ENCODE assay signal across 14 cellular contexts in the genomic region with DNA sequence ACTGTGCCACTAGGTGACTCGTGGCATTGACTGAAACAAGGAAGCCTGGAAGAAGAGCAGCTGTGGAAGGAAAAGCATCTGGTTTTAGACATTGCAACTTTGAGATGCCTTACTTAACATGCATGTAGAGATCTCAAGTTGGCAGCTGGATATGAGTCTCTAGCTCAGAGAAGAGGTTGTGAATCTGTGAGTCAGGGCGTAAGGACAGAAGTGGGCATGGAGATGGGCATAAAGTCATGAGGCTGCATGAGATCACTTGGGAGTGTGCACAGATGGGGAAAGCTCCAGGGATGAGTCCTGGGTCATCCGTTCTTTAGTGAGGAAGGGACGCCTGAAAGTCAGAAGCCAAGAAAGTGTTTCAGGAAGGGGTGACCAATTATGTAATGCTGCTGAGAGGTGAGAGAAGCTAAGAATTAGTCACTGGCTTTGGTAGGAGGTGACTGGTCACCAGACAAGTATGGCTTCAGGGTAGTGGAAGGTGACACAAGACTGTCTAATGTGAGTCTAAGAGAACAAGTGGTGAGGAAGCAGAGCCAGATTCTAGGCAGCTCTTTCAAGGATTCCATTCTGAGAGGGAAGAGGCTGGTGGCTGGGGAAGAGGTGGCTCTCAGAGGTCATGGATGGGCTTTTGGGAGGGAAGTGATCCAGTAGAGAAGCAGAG. TPM values are rescaled to one million over a fixed set of nuclear protein-coding genes. Genes with fewer than 3 reads are reported as not detected.
DNase-seq lines count a peak whose midpoint lies in the region; ATAC-seq and TF ChIP-seq lines count a peak whose summit lies in the region.
"Had no signal": no experiment of that assay in that cellular context is flagged by ENCODE, and none has a peak within 500 bp of the region (broad histone marks: within the 10 kb centered on the region; RNA-seq: fewer than 3 reads in every experiment).

No MANE protein-coding gene starts in this region.

- H3K36me3 Mint-ChIP-seq in MCF 10A (ENCODE audit: insufficient read depth, unreplicated experiment) (peaks cover 82% of the 10 kb centered on the region), T-cell (peaks cover 47% of the 10 kb centered on the region), glutamatergic neuron (ENCODE audit: unreplicated experiment) (no peaks in the 10 kb centered on the region)
- H3K36me3 Mint-ChIP-seq in activated CD4-positive, alpha-beta memory T cell treated with anti-CD3 and anti-CD28 coated beads for 36 hours, result peaks cover 61% of the 10 kb centered on the region

- BruUV-seq in MCF 10A (replicated peaks; lab: Mats Ljungman, UMichigan), result no TSS peak

- no peaks in the 10 kb centered on the region for H3K79me2 ChIP-seq in fibroblast of lung (ENCODE audit: control insufficient read depth, insufficient read depth, low read length)

- POLR2A ChIA-PET in MCF 10A (lab: Yijun Ruan, JAX), result interaction anchor here (0.6 to 5.2 kb wide), 15 partner anchors 9 to 176 kb away, joined by 3 to 25 read pairs (median 5); a partner anchor contains a TSS
- POLR2A ChIA-PET in activated CD4-positive, alpha-beta memory T cell treated with anti-CD3 and anti-CD28 coated beads for 36 hours (lab: Charles Lee), result interaction anchor here (1.1 to 2.0 kb wide), 3 partner anchors 12 to 28 kb away, joined by 3 to 6 read pairs (median 6); a partner anchor contains a TSS
- POLR2A ChIA-PET in T-cell (lab: Charles Lee), result interaction anchor here in 1 of 2 donors (0.6 kb wide), 2 partner anchors 51 to 172 kb away, joined by 5 read pairs; no protein-coding TSS in a partner anchor

- no peaks in the 10 kb centered on the region for H3K27me3 Mint-ChIP-seq in MCF 10A (ENCODE audit: insufficient read depth, unreplicated experiment)
- H3K27me3 Mint-ChIP-seq in activated CD4-positive, alpha-beta memory T cell treated with anti-CD3 and anti-CD28 coated beads for 36 hours, result no peaks in the 10 kb centered on the region
- H3K27me3 Mint-ChIP-seq in T-cell, result no peaks in the 10 kb centered on the region
- H3K27me3 Mint-ChIP-seq in glutamatergic neuron (ENCODE audit: unreplicated experiment), result peaks cover 4% of the 10 kb centered on the region

- TF ChIP-seq CTCF in MCF 10A (IDR thresholded peaks at IDR 0.05; ENCODE audit: unreplicated experiment) (no peak), breast epithelium (IDR thresholded peaks at IDR 0.05) (no peak), fibroblast of lung (conservative IDR thresholded peaks at IDR 0.05 in 1 of 2, IDR thresholded peaks at IDR 0.05 in 1 of 2; ENCODE audit: low read depth in 1 of 2, low read length in 2 of 2) (no peak), glutamatergic neuron (IDR thresholded peaks at IDR 0.05; ENCODE audit: partially characterized antibody, unreplicated experiment) (no peak)

- no peaks in the 10 kb centered on the region for H3K4me1 ChIP-seq in breast epithelium
- H3K4me1 ChIP-seq in fibroblast of lung (ENCODE audit: control insufficient read depth, extremely low read depth, insufficient read depth, low read length), result peaks cover 2% of the 10 kb centered on the region

- H3K36me3 ChIP-seq in breast epithelium (no peaks in the 10 kb centered on the region), fibroblast of lung (ENCODE audit: control insufficient read depth, insufficient read depth, low read length) (peaks cover 38% of the 10 kb centered on the region)

- H3K9me3 ChIP-seq in breast epithelium (no peaks in the 10 kb centered on the region), fibroblast of lung (ENCODE audit: control insufficient read depth, insufficient read depth, low read depth, low read length) (no peaks in the 10 kb centered on the region)
- H3K9me3 ChIP-seq: gastroesophageal sphincter had no signal

- no peak overlapping the region for H3K9ac ChIP-seq in fibroblast of lung (ENCODE audit: insufficient read depth, low read length)

- ATAC-seq in T-cell (replicated peaks in 1 of 4), result no peak
- no peak for ATAC-seq in HG02938 (IDR thresholded peaks at IDR 0.05; ENCODE audit: unreplicated experiment)
- ATAC-seq: CD8-positive, alpha-beta T cell; gastroesophageal sphincter had no signal

- no peak for TF ChIP-seq POLR2A in breast epithelium (IDR thresholded peaks at IDR 0.05)

- no peaks in the 10 kb centered on the region for H3K9me3 Mint-ChIP-seq in MCF 10A (ENCODE audit: unreplicated experiment)
- H3K9me3 Mint-ChIP-seq in activated CD4-positive, alpha-beta memory T cell treated with anti-CD3 and anti-CD28 coated beads for 36 hours, result no peaks in the 10 kb centered on the region
- H3K9me3 Mint-ChIP-seq in T-cell, result no peaks in the 10 kb centered on the region
- peaks cover 9% of the 10 kb centered on the region for H3K9me3 Mint-ChIP-seq in glutamatergic neuron (ENCODE audit: unreplicated experiment)
- H3K9me3 Mint-ChIP-seq: CD8-positive, alpha-beta T cell had no signal

- H3K4me1 Mint-ChIP-seq in MCF 10A (ENCODE audit: insufficient read depth, unreplicated experiment), result peaks cover 13% of the 10 kb centered on the region
- H3K4me1 Mint-ChIP-seq in activated CD4-positive, alpha-beta memory T cell treated with anti-CD3 and anti-CD28 coated beads for 36 hours (ENCODE audit: low read depth), result peaks cover 13% of the 10 kb centered on the region
- peaks cover 0 to 8% (median 3%) of the 10 kb centered on the region in 3 donors for H3K4me1 Mint-ChIP-seq in T-cell
- H3K4me1 Mint-ChIP-seq in glutamatergic neuron (ENCODE audit: low read depth, unreplicated experiment), result peaks cover 2% of the 10 kb centered on the region

- DNase-seq in MCF 10A (ENCODE audit: unreplicated experiment) (peak; percentile 18), breast epithelium (ENCODE audit: low spot score in 2 of 2) (no peak), fibroblast of lung (ENCODE audit: low read depth in 2 of 2) (peak in 1 of 2 donors; percentile 31), hypothalamus (lab: John Stamatoyannopoulos, UW) (no peak), T-cell (no peak), glutamatergic neuron (no peak)
- no peak for DNase-seq in activated CD4-positive, alpha-beta memory T cell treated with anti-CD3 and anti-CD28 coated beads for 36 hours
- DNase-seq: CD8-positive, alpha-beta T cell; left cardiac atrium; NCI-H526; stimulated activated CD4-positive, alpha-beta T cell treated with anti-CD3 and anti-CD28 coated beads, Interleukin-2, amount 100 ng/mL, for 24 hours had no signal

- no peak overlapping the region for H2AFZ ChIP-seq in fibroblast of lung (ENCODE audit: low read length)

- no peak overlapping the region for H3K4me2 ChIP-seq in fibroblast of lung (ENCODE audit: extremely low read depth, insufficient read depth, low read length)

- H3K4me3 ChIP-seq in breast epithelium, result no peak overlapping the region
- H3K4me3 ChIP-seq in fibroblast of lung (replicated peaks in 1 of 4; ENCODE audit: control extremely low read depth in 1 of 4, insufficient read depth in 1 of 4, low read depth in 3 of 4, low read length in 4 of 4), result no peak overlapping the region
- H3K4me3 ChIP-seq: gastroesophageal sphincter, SK-N-MC had no signal

- CTCF ChIA-PET in MCF 10A (lab: Yijun Ruan, JAX) (interaction anchor here (1.0 to 1.3 kb wide), 3 partner anchors 17 to 64 kb away, joined by 3 to 6 read pairs (median 5); no protein-coding TSS in a partner anchor), T-cell (lab: Charles Lee) (no interaction called here)
- CTCF ChIA-PET in activated CD4-positive, alpha-beta memory T cell treated with anti-CD3 and anti-CD28 coated beads for 36 hours (lab: Charles Lee), result no interaction called here

- intact Hi-C loops in MCF 10A (cut with micrococcal nuclease), result no loop called here
- intact Hi-C loops in breast epithelium (cut with DNase I; ENCODE audit: low total_unique reads), result no loop called here
- intact Hi-C loops in activated CD4-positive, alpha-beta memory T cell treated with anti-CD3 and anti-CD28 coated beads for 36 hours (cut with micrococcal nuclease), result no loop called here

- no peaks in the 10 kb centered on the region for H4K20me1 ChIP-seq in fibroblast of lung (ENCODE audit: control insufficient read depth, extremely low read depth, insufficient read depth, low read length)

- H3K27ac ChIP-seq in breast epithelium (no peak overlapping the region), fibroblast of lung (ENCODE audit: insufficient read depth, low read length) (peak overlapping the region; percentile 23)
- H3K27ac ChIP-seq: gastroesophageal sphincter, SK-N-MC had no signal

- peak overlapping the region; percentile 2 for H3K27ac Mint-ChIP-seq in MCF 10A (ENCODE audit: low read depth, unreplicated experiment)
- H3K27ac Mint-ChIP-seq in activated CD4-positive, alpha-beta memory T cell treated with anti-CD3 and anti-CD28 coated beads for 36 hours, result peak overlapping the region; percentile 19
- H3K27ac Mint-ChIP-seq in T-cell, result no peak overlapping the region
- H3K27ac Mint-ChIP-seq in glutamatergic neuron (ENCODE audit: unreplicated experiment), result no peak overlapping the region
- H3K27ac Mint-ChIP-seq: CD8-positive, alpha-beta T cell had no signal

- no peaks in the 10 kb centered on the region for H3K27me3 ChIP-seq in breast epithelium
- no peaks in the 10 kb centered on the region for H3K27me3 ChIP-seq in fibroblast of lung (ENCODE audit: control insufficient read depth, insufficient read depth, low read length)
- H3K27me3 ChIP-seq: gastroesophageal sphincter had no signal

- H3K4me3 Mint-ChIP-seq in MCF 10A (ENCODE audit: unreplicated experiment) (no peak overlapping the region), T-cell (no peak overlapping the region), glutamatergic neuron (ENCODE audit: unreplicated experiment) (no peak overlapping the region)
- no peak overlapping the region for H3K4me3 Mint-ChIP-seq in activated CD4-positive, alpha-beta memory T cell treated with anti-CD3 and anti-CD28 coated beads for 36 hours
- H3K4me3 Mint-ChIP-seq: CD8-positive, alpha-beta T cell had no signal

RNA-seq across cellular contexts. Expression of a gene that starts 6.7 kb away (rescaled TPM):
- total RNA-seq in MCF 10A (2022) (18.7 and 23.7 TPM in 2 replicates), breast epithelium (10 to 100 TPM; 39.7 to 45.2 (median 41.9) TPM), fibroblast of lung (16.2 and 23.9 TPM in 2 replicates), T-cell (10 to 100 TPM; 16.2 to 26.8 (median 21.9) TPM), glutamatergic neuron (ENCODE audit: unreplicated experiment) (44.3 TPM)
- total RNA-seq in activated CD4-positive, alpha-beta memory T cell treated with anti-CD3 and anti-CD28 coated beads for 36 hours, result 10 to 100 TPM; 10.1 to 12.2 TPM
- 18.9 and 25.6 TPM in 2 replicates for polyA plus RNA-seq in fibroblast of lung
- 26.8 and 33.2 TPM in 2 replicates for polyA plus RNA-seq in fibroblast of lung (2012)
- 87.1 and 94.1 TPM in 2 replicates for polyA minus RNA-seq in fibroblast of lung (ENCODE audit: low replicate concordance)

RNA-seq across cellular contexts. Expression of a gene that starts 15.9 kb away (rescaled TPM):
- total RNA-seq in MCF 10A (2022) (17.8 and 20.0 TPM in 2 replicates), breast epithelium (10 to 100 TPM; 56.1 to 92.4 (median 91.1) TPM), fibroblast of lung (55.5 and 56.3 TPM in 2 replicates), T-cell (10 to 100 TPM in 3 of 5 donors, 1 to 10 TPM in 2; 3.6 to 16.7 (median 11.7) TPM), glutamatergic neuron (ENCODE audit: unreplicated experiment) (10.5 TPM)
- total RNA-seq in activated CD4-positive, alpha-beta memory T cell treated with anti-CD3 and anti-CD28 coated beads for 36 hours, result 10 to 100 TPM; 13.0 to 14.0 TPM
- 16.9 and 21.3 TPM in 2 replicates for polyA plus RNA-seq in fibroblast of lung
- polyA plus RNA-seq in fibroblast of lung (2012), result 22.8 and 29.0 TPM in 2 replicates
- polyA minus RNA-seq in fibroblast of lung (ENCODE audit: low replicate concordance), result 34.5 and 95.8 TPM in 2 replicates

RNA-seq across cellular contexts. Expression of a gene that starts 27.1 kb away (rescaled TPM):
- total RNA-seq in MCF 10A (2022) (62.8 and 78.3 TPM in 2 replicates), breast epithelium (10 to 100 TPM; 31.2 to 44.5 (median 39.3) TPM), fibroblast of lung (53.4 and 70.0 TPM in 2 replicates), T-cell (100 to 1,000 TPM in 3 of 5 donors, 10 to 100 TPM in 2; 55.0 to 136 (median 123) TPM), glutamatergic neuron (ENCODE audit: unreplicated experiment) (12.6 TPM)
- total RNA-seq in activated CD4-positive, alpha-beta memory T cell treated with anti-CD3 and anti-CD28 coated beads for 36 hours, result 100 to 1,000 TPM; 194 to 198 TPM
- polyA plus RNA-seq in fibroblast of lung, result 21.2 and 45.4 TPM in 2 replicates
- polyA plus RNA-seq in fibroblast of lung (2012), result 20.2 and 43.1 TPM in 2 replicates
- polyA minus RNA-seq in fibroblast of lung (ENCODE audit: low replicate concordance), result 8.8 and 32.4 TPM in 2 replicates

RNA-seq across cellular contexts. Expression of a gene that starts 28.1 kb away (rescaled TPM):
- total RNA-seq in MCF 10A (2022) (23.4 and 24.8 TPM in 2 replicates), breast epithelium (10 to 100 TPM; 43.3 to 56.5 (median 46.6) TPM), fibroblast of lung (11.8 and 15.4 TPM in 2 replicates), T-cell (100 to 1,000 TPM; 116 to 189 (median 124) TPM), glutamatergic neuron (ENCODE audit: unreplicated experiment) (115 TPM)
- 10 to 100 TPM; 58.2 to 62.1 TPM for total RNA-seq in activated CD4-positive, alpha-beta memory T cell treated with anti-CD3 and anti-CD28 coated beads for 36 hours
- polyA plus RNA-seq in fibroblast of lung, result 7.0 and 9.1 TPM in 2 replicates
- 13.4 and 14.1 TPM in 2 replicates for polyA plus RNA-seq in fibroblast of lung (2012)
- polyA minus RNA-seq in fibroblast of lung (ENCODE audit: low replicate concordance), result 144 and 301 TPM in 2 replicates

RNA-seq across cellular contexts. Expression of a gene that starts 55.6 kb away (rescaled TPM):
- total RNA-seq in MCF 10A (2022), result 58.7 and 67.0 TPM in 2 replicates
- total RNA-seq in breast epithelium, result 10 to 100 TPM in 2 of 3 donors, 1 to 10 TPM in 1; 9.9 to 47.3 (median 33.1) TPM
- total RNA-seq in activated CD4-positive, alpha-beta memory T cell treated with anti-CD3 and anti-CD28 coated beads for 36 hours, result 1 to 10 TPM; 5.3 to 6.0 TPM
- total RNA-seq in fibroblast of lung, result 19.8 and 20.0 TPM in 2 replicates
- polyA plus RNA-seq in fibroblast of lung, result 7.0 and 10.8 TPM in 2 replicates
- polyA plus RNA-seq in fibroblast of lung (2012), result 14.2 and 18.4 TPM in 2 replicates
- polyA minus RNA-seq in fibroblast of lung (ENCODE audit: low replicate concordance), result 6.6 and 16.7 TPM in 2 replicates
- total RNA-seq in T-cell, result 1 to 10 TPM in 3 of 5 donors, under 1 TPM in 1, not detected in 1; 0.49 to 1.9 (median 1.4) TPM
- 2.2 TPM for total RNA-seq in glutamatergic neuron (ENCODE audit: unreplicated experiment)
- total RNA-seq: CD8-positive, alpha-beta T cell had no signal

Comparison
In these comparisons a context has a peak if more than half of its experiments do, and no peak if none do; other contexts are left out.
1. H3K27ac Mint-ChIP-seq: peak in MCF 10A (single experiment) and activated CD4-positive, alpha-beta memory T cell treated with anti-CD3 and anti-CD28 coated beads for 36 hours (single experiment); none in T-cell (0 of 2) and glutamatergic neuron (single experiment).